In genomic region chr12:132153501-132154340, GRCh38 we compare ENCODE assay signal across 9 cellular contexts. TPM values are rescaled to one million over a fixed set of nuclear protein-coding genes. Genes with fewer than 3 reads are reported as not detected.
DNase-seq lines count a peak whose midpoint lies in the region; ATAC-seq and TF ChIP-seq lines count a peak whose summit lies in the region.
"Had no signal": no experiment of that assay in that cellular context is flagged by ENCODE, and none has a peak within 500 bp of the region (broad histone marks: within the 10 kb centered on the region; RNA-seq: fewer than 3 reads in every experiment).

No MANE protein-coding gene starts in this region.

- CTCF ChIA-PET in PC-9 (lab: Charles Lee) = interaction anchor here (0.5 to 1.1 kb wide), 7 partner anchors 9 to 485 kb away, joined by 3 to 12 read pairs (median 3); no protein-coding TSS in a partner anchor

- H3K9me2 ChIP-seq in PC-9 (ENCODE audit: insufficient read depth) = no peaks in the 10 kb centered on the region

- peak overlapping the region in 1 of 3 donors; percentile 20 for H3K27ac Mint-ChIP-seq in CD4-positive, CD25-positive, alpha-beta regulatory T cell
- H3K27ac Mint-ChIP-seq in IgD-negative memory B cell = peak overlapping the region; percentile 23 to 64 (median 40)

- H3K36me3 ChIP-seq in CD4-positive, CD25-positive, alpha-beta regulatory T cell (ENCODE audit: control insufficient read depth, insufficient read depth, low read length) = peaks cover 12% of the 10 kb centered on the region
- H3K36me3 ChIP-seq in PC-9 (ENCODE audit: low read depth) (peaks cover 18% of the 10 kb centered on the region), neutrophil (peaks cover 20% of the 10 kb centered on the region), suprapubic skin (peaks cover 24% of the 10 kb centered on the region)

- BruUV-seq in PC-9 (replicated peaks; lab: Mats Ljungman, UMichigan) = no TSS peak

- no peak for TF ChIP-seq EP300 in suprapubic skin (IDR thresholded peaks at IDR 0.05)

- no peak overlapping the region for H3K4me2 ChIP-seq in PC-9

- H3K27me3 Mint-ChIP-seq in CD4-positive, CD25-positive, alpha-beta regulatory T cell = no peaks in the 10 kb centered on the region
- no peaks in the 10 kb centered on the region for H3K27me3 Mint-ChIP-seq in IgD-negative memory B cell

- H3K4me1 ChIP-seq in CD4-positive, CD25-positive, alpha-beta regulatory T cell (ENCODE audit: control insufficient read depth, insufficient read depth, low read length, poor library complexity, severe bottlenecking) = peaks cover 10% of the 10 kb centered on the region
- H3K4me1 ChIP-seq in PC-9 (replicated peaks; ENCODE audit: insufficient read depth) (no peaks in the 10 kb centered on the region), neutrophil (ENCODE audit: control insufficient read depth in 1 of 2, insufficient read depth in 1 of 2, low read depth in 1 of 2, low read length in 1 of 2) (peaks cover 4 to 5% of the 10 kb centered on the region in 2 experiments), suprapubic skin (peaks cover 10% of the 10 kb centered on the region)

- no peak overlapping the region for H3K27ac ChIP-seq in CD4-positive, CD25-positive, alpha-beta regulatory T cell (ENCODE audit: insufficient read depth, low read length, poor library complexity, severe bottlenecking)
- H3K27ac ChIP-seq in PC-9 (no peak overlapping the region), neutrophil (no peak overlapping the region), suprapubic skin (no peak overlapping the region)
- H3K27ac ChIP-seq: SK-N-MC had no signal

- ATAC-seq in CD4-positive, CD25-positive, alpha-beta regulatory T cell (ENCODE audit: low read depth in 2 of 2) = peak; percentile 92 to 93
- ATAC-seq in GM21360 (IDR thresholded peaks at IDR 0.05; ENCODE audit: unreplicated experiment) = peak; percentile 64

- WGBS in suprapubic skin = 34% methylated on average over 12 of the region's 41 CpGs

- peaks cover 26% of the 10 kb centered on the region for H3F3A ChIP-seq in PC-9 (ENCODE audit: insufficient read depth, low read depth)

- peaks cover 0 to 2% (median 0%) of the 10 kb centered on the region in 4 donors for H3K4me1 Mint-ChIP-seq in CD4-positive, CD25-positive, alpha-beta regulatory T cell
- H3K4me1 Mint-ChIP-seq in IgD-negative memory B cell = no peaks in the 10 kb centered on the region

- peak overlapping the region; percentile 51 for H3K4me3 ChIP-seq in CD4-positive, CD25-positive, alpha-beta regulatory T cell (ENCODE audit: low read depth, low read length)
- H3K4me3 ChIP-seq in PC-9 = no peak overlapping the region
- H3K4me3 ChIP-seq in neutrophil (ENCODE audit: low read depth in 1 of 2, low read length in 1 of 2) = no peak overlapping the region
- peak overlapping the region; percentile 35 for H3K4me3 ChIP-seq in suprapubic skin
- H3K4me3 ChIP-seq: SK-N-MC had no signal

- no peaks in the 10 kb centered on the region for H3K36me3 Mint-ChIP-seq in CD4-positive, CD25-positive, alpha-beta regulatory T cell
- H3K36me3 Mint-ChIP-seq in IgD-negative memory B cell = no peaks in the 10 kb centered on the region

- H4K20me1 ChIP-seq in PC-9 (ENCODE audit: insufficient read depth) = peaks cover 21% of the 10 kb centered on the region

- no peaks in the 10 kb centered on the region for H3K79me2 ChIP-seq in PC-9 (ENCODE audit: low read depth)

- peak overlapping the region in 2 of 4 donors; percentile 66 to 68 for H3K4me3 Mint-ChIP-seq in CD4-positive, CD25-positive, alpha-beta regulatory T cell
- peak overlapping the region; percentile 3 to 75 (median 40) for H3K4me3 Mint-ChIP-seq in IgD-negative memory B cell

- POLR2A ChIA-PET in PC-9 (lab: Charles Lee; ENCODE audit: unreplicated experiment) = interaction anchor here (0.6 kb wide), 1 partner anchor 734 kb away, joined by 4 read pairs; the partner anchor contains the start of gene CHFR

- H3K9me3 Mint-ChIP-seq in CD4-positive, CD25-positive, alpha-beta regulatory T cell = no peaks in the 10 kb centered on the region
- no peaks in the 10 kb centered on the region for H3K9me3 Mint-ChIP-seq in IgD-negative memory B cell

- peak; percentile 93 for TF ChIP-seq CTCF in PC-9 (conservative IDR thresholded peaks at IDR 0.05)
- peak; percentile 57 for TF ChIP-seq CTCF in neutrophil (IDR thresholded peaks at IDR 0.05)
- TF ChIP-seq CTCF in suprapubic skin (IDR thresholded peaks at IDR 0.05) = peak; percentile 76 to 93

- H2AFZ ChIP-seq in PC-9 = no peak overlapping the region

- TF ChIP-seq POLR2A in suprapubic skin (IDR thresholded peaks at IDR 0.05) = no peak

- intact Hi-C loops in PC-9 (cut with micrococcal nuclease; ENCODE audit: unreplicated experiment) = loop anchor here (1.0 to 10.0 kb wide), 4 partner anchors 189 to 461 kb away; partner anchors contain the start of genes LRCOL1 and P2RX2

- no peaks in the 10 kb centered on the region for H3K9me3 ChIP-seq in CD4-positive, CD25-positive, alpha-beta regulatory T cell (ENCODE audit: control insufficient read depth in 2 of 2, low read length in 2 of 2)
- no peaks in the 10 kb centered on the region for H3K9me3 ChIP-seq in PC-9 (ENCODE audit: insufficient read depth, low read depth)
- H3K9me3 ChIP-seq in neutrophil = no peaks in the 10 kb centered on the region
- H3K9me3 ChIP-seq in suprapubic skin = no peaks in the 10 kb centered on the region

- H3K27me3 ChIP-seq in CD4-positive, CD25-positive, alpha-beta regulatory T cell (ENCODE audit: control insufficient read depth, insufficient read depth, low read length) = no peaks in the 10 kb centered on the region
- H3K27me3 ChIP-seq in PC-9 (ENCODE audit: insufficient read depth, low read depth) (no peaks in the 10 kb centered on the region), neutrophil (no peaks in the 10 kb centered on the region), suprapubic skin (no peaks in the 10 kb centered on the region)

- DNase-seq in CD4-positive, CD25-positive, alpha-beta regulatory T cell = peak; percentile 52 to 78 (median 75)
- DNase-seq in PC-9 (peak in 1 of 2 experiments; percentile 66), activated T-helper 1 cell treated with Interleukin-2 at 50 U/mL for 16 hours (ENCODE audit: low read depth) (peak; percentile 53), fibroblast of the conjunctiva (ENCODE audit: low read depth) (peak; percentile 54), suprapubic skin (ENCODE audit: low spot score in 2 of 2) (peak in 1 of 2 donors; percentile 76)

RNA-seq across cellular contexts. Expression of gene NOC4L, which starts 9.5 kb away (rescaled TPM):
- total RNA-seq in CD4-positive, CD25-positive, alpha-beta regulatory T cell = 17.0 TPM
- polyA plus RNA-seq in CD4-positive, CD25-positive, alpha-beta regulatory T cell = 10 to 100 TPM; 18.9 to 26.9 (median 22.2) TPM
- polyA plus RNA-seq in IgD-negative memory B cell = 31.2 TPM
- total RNA-seq in PC-9 (2021) (24.1 and 27.1 TPM in 2 replicates), suprapubic skin (10 to 100 TPM; 13.9 to 20.4 (median 16.0) TPM)

RNA-seq across cellular contexts. Expression of gene DDX51, which starts 9.6 kb away (rescaled TPM):
- 41.2 TPM for total RNA-seq in CD4-positive, CD25-positive, alpha-beta regulatory T cell
- 1 to 10 TPM; 4.8 to 7.6 (median 6.1) TPM for polyA plus RNA-seq in CD4-positive, CD25-positive, alpha-beta regulatory T cell
- polyA plus RNA-seq in IgD-negative memory B cell = 8.9 TPM
- total RNA-seq in PC-9 (2021) (16.2 and 19.7 TPM in 2 replicates), suprapubic skin (10 to 100 TPM; 21.1 to 39.6 (median 23.7) TPM)

Comparison
In these comparisons a context has a peak if more than half of its experiments do, and no peak if none do; other contexts are left out.
1. H3K4me3 ChIP-seq: peak in CD4-positive, CD25-positive, alpha-beta regulatory T cell (single experiment) and suprapubic skin (single experiment); none in PC-9 (single experiment) and neutrophil (0 of 2).
2. Peak in every context shown above with its lines, with median percentiles within 50 percentile points of each other: CTCF ChIP-seq.